Comparison of ENCODE assay signal across 17 cellular contexts in the genomic region with DNA sequence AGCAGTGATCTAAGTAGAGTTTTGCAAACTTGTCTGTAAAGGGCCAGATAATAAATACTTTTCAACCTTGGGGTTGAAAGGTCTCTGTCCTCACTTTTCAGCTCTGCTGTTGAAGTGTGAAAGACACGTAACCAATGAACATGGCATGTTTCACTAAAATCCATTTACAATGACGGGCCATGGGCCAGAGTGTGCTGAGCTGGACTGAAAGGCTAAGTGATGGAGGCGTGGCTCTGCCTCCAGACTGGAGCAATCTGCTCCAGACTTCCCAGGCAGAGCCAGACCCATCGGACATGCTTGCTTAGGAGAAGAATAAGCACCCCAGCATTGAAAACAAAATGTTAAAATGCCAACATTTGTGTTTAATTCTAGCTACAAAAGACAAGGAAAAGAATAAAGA.
"Had no signal": no experiment of that assay in that cellular context is flagged by ENCODE, and none has a peak within 500 bp of the region (broad histone marks: within the 10 kb centered on the region; RNA-seq: fewer than 3 reads in every experiment).

No MANE protein-coding gene starts in this region.

- H3K4me1 ChIP-seq: left lung, stomach had no signal

- H3K27ac Mint-ChIP-seq: activated CD4-positive, alpha-beta T cell treated with anti-CD3 and anti-CD28 coated beads for 36 hours; type B pancreatic cell had no signal

- ATAC-seq: activated CD4-positive, alpha-beta T cell treated with anti-CD3 and anti-CD28 coated beads for 36 hours; activated CD8-positive, alpha-beta memory T cell treated with anti-CD3 and anti-CD28 coated beads, Interleukin-2, amount 10 ng/mL, durations not matched to agents 7 days and 5 days; activated naive CD4-positive, alpha-beta T cell treated with anti-CD3 and anti-CD28 coated beads, Interleukin-2, amount 50 U/mL, for 72 hours; gastrocnemius medialis; heart right ventricle; left lung had no signal

- H3K9me3 ChIP-seq: gastrocnemius medialis, heart right ventricle, left lung, stomach had no signal

- H3K27ac ChIP-seq: epithelial cell of prostate, gastrocnemius medialis, heart right ventricle, left lung, stomach, WERI-Rb-1 had no signal

- H3K4me3 Mint-ChIP-seq: activated CD4-positive, alpha-beta T cell treated with anti-CD3 and anti-CD28 coated beads for 36 hours; activated CD8-positive, alpha-beta memory T cell treated with anti-CD3 and anti-CD28 coated beads, Interleukin-2, amount 10 ng/mL, durations not matched to agents 7 days and 5 days; type B pancreatic cell had no signal

- H3K27me3 Mint-ChIP-seq: activated CD4-positive, alpha-beta T cell treated with anti-CD3 and anti-CD28 coated beads for 36 hours; activated CD8-positive, alpha-beta memory T cell treated with anti-CD3 and anti-CD28 coated beads, Interleukin-2, amount 10 ng/mL, durations not matched to agents 7 days and 5 days; type B pancreatic cell had no signal

- H3K9me3 Mint-ChIP-seq: activated naive CD4-positive, alpha-beta T cell treated with anti-CD3 and anti-CD28 coated beads, Interleukin-2, amount 50 U/mL, for 72 hours; type B pancreatic cell had no signal

- H3K4me3 ChIP-seq: gastrocnemius medialis, heart right ventricle, left lung, stomach had no signal

- H3K27me3 ChIP-seq: gastrocnemius medialis, heart right ventricle, left lung, stomach had no signal

- DNase-seq: activated CD4-positive, alpha-beta T cell treated with anti-CD3 and anti-CD28 coated beads for 36 hours; activated CD4-positive, alpha-beta T cell treated with anti-CD3 and anti-CD28 coated beads, Interleukin-2, amount 50 U/mL, for 48 hours; activated CD8-positive, alpha-beta memory T cell treated with anti-CD3 and anti-CD28 coated beads, Interleukin-2, amount 10 ng/mL, durations not matched to agents 7 days and 5 days; amygdala; dermis blood vessel endothelial cell; gastrocnemius medialis; heart right ventricle; left lung; occipital lobe; retina; stimulated activated CD4-positive, alpha-beta T cell treated with anti-CD3 and anti-CD28 coated beads, Interleukin-2, amount 100 ng/mL, for 24 hours; stomach; SW 1271; WERI-Rb-1 had no signal
